Comparison of ENCODE assay signal across 2 cellular contexts in the genomic region with DNA sequence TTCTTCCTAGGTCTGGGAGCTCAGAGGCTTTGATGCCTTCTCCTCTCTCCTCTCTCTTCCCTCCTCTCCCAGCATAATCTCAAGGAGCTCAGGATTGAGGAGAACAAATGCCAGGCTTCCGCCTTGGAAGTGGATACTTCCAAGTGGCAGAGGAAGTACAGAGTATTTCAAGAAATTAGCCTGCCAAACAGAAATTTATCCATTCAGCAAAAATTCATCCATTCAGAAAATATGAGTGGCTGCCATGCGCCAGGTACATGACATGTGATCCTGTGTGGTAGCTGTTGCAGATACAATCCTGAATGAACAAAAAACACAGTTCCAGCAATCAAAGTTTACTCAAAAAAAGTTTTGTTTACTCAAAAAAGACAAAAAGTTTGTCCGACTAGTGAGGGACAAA.
TF ChIP-seq lines count a peak whose summit lies in the region.

No MANE protein-coding gene starts in this region.

TF ChIP-seq in GM23338, 12 proteins besides CTCF, POLR2A, EP300 and RAD21 (continues in another document):
- TF ChIP-seq ZNF114 (CRISPR knock-in tag; IDR thresholded peaks at IDR 0.05): no peak
- TF ChIP-seq, protein P1, sequence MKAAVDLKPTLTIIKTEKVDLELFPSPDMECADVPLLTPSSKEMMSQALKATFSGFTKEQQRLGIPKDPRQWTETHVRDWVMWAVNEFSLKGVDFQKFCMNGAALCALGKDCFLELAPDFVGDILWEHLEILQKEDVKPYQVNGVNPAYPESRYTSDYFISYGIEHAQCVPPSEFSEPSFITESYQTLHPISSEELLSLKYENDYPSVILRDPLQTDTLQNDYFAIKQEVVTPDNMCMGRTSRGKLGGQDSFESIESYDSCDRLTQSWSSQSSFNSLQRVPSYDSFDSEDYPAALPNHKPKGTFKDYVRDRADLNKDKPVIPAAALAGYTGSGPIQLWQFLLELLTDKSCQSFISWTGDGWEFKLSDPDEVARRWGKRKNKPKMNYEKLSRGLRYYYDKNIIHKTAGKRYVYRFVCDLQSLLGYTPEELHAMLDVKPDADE (IDR thresholded peaks at IDR 0.05): no peak
- no peak for TF ChIP-seq ZNF331 (CRISPR knock-in tag; IDR thresholded peaks at IDR 0.05; ENCODE audit: low read depth)
- TF ChIP-seq EZH2 (IDR thresholded peaks at IDR 0.05; ENCODE audit: low read depth, unreplicated experiment): no peak
- no peak for TF ChIP-seq CREB1 (CRISPR knock-in tag; IDR thresholded peaks at IDR 0.05; ENCODE audit: low read depth)
- TF ChIP-seq POLR2AphosphoS5 (IDR thresholded peaks at IDR 0.05; ENCODE audit: low read depth): no peak
- TF ChIP-seq JUNB (IDR thresholded peaks at IDR 0.05; ENCODE audit: unreplicated experiment): no peak
- TF ChIP-seq NANOG (IDR thresholded peaks at IDR 0.05; ENCODE audit: borderline replicate concordance): no peak
- TF ChIP-seq EZH2phosphoT487 (IDR thresholded peaks at IDR 0.05; ENCODE audit: unreplicated experiment): no peak
- no peak for TF ChIP-seq STAT1 (IDR thresholded peaks at IDR 0.05; ENCODE audit: unreplicated experiment)
- no peak for TF ChIP-seq REST (IDR thresholded peaks at IDR 0.05; ENCODE audit: unreplicated experiment)

TF ChIP-seq in K562, 482 proteins besides CTCF, POLR2A, EP300 and RAD21:
- TF ChIP-seq MTA3 (IDR thresholded peaks at IDR 0.05; ENCODE audit: borderline replicate concordance) (no peak), ZNF316 (IDR thresholded peaks at IDR 0.05) (peak; percentile 68), ZBTB7A (IDR thresholded peaks at IDR 0.05; ENCODE audit: borderline replicate concordance, control insufficient read depth, low read depth, low read length) (no peak), TAF15 (IDR thresholded peaks at IDR 0.05; ENCODE audit: low read depth, low read length) (no peak), CBX8 (IDR thresholded peaks at IDR 0.05; ENCODE audit: borderline replicate concordance, extremely low read depth, low read depth, low read length, poor library complexity, severe bottlenecking) (no peak), EWSR1 (IDR thresholded peaks at IDR 0.05; ENCODE audit: borderline replicate concordance, low read depth, partially characterized antibody) (no peak), ZNF212 (CRISPR knock-in tag; IDR thresholded peaks at IDR 0.05) (no peak), MAFF (IDR thresholded peaks at IDR 0.05; ENCODE audit: low read length) (0 out of 2 replicates have a peak, but pooled peaks have one; percentile 10), ZNF445 (CRISPR knock-in tag; IDR thresholded peaks at IDR 0.05; ENCODE audit: low read depth) (no peak), ZNF717 (CRISPR knock-in tag; IDR thresholded peaks at IDR 0.05) (no peak), COPS2 (conservative IDR thresholded peaks at IDR 0.05) (no peak), ZBED1 (IDR thresholded peaks at IDR 0.05) (no peak), ZNF444 (CRISPR knock-in tag; IDR thresholded peaks at IDR 0.05) (no peak), RBBP5 (IDR thresholded peaks at IDR 0.05; ENCODE audit: borderline replicate concordance, insufficient read depth, low read length, poor library complexity, severe bottlenecking) (no peak), NUFIP1 (IDR thresholded peaks at IDR 0.05; ENCODE audit: partially characterized antibody) (no peak), CREB3L1 (IDR thresholded peaks at IDR 0.05; ENCODE audit: borderline replicate concordance, low read depth) (no peak), NFE2 (IDR thresholded peaks at IDR 0.05; ENCODE audit: low read depth) (no peak), SRF (CRISPR knock-in tag; IDR thresholded peaks at IDR 0.05) (no peak), RB1 (IDR thresholded peaks at IDR 0.05; ENCODE audit: low read depth) (no peak), HNRNPL (IDR thresholded peaks at IDR 0.05; ENCODE audit: low read depth, low read length) (no peak), ZNF512 (tag; IDR thresholded peaks at IDR 0.05) (no peak), CBX1 (IDR thresholded peaks at IDR 0.05; ENCODE audit: low read depth) (no peak), ZNF133 (CRISPR knock-in tag; IDR thresholded peaks at IDR 0.05) (no peak), C11orf30 (IDR thresholded peaks at IDR 0.05; ENCODE audit: low read depth) (peak; percentile 54; the same call in 1 of the 2 replicates)
- TF ChIP-seq, protein P2, sequence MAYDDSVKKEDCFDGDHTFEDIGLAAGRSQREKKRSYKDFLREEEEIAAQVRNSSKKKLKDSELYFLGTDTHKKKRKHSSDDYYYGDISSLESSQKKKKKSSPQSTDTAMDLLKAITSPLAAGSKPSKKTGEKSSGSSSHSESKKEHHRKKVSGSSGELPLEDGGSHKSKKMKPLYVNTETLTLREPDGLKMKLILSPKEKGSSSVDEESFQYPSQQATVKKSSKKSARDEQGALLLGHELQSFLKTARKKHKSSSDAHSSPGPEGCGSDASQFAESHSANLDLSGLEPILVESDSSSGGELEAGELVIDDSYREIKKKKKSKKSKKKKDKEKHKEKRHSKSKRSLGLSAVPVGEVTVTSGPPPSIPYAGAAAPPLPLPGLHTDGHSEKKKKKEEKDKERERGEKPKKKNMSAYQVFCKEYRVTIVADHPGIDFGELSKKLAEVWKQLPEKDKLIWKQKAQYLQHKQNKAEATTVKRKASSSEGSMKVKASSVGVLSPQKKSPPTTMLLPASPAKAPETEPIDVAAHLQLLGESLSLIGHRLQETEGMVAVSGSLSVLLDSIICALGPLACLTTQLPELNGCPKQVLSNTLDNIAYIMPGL (CRISPR knock-in tag; IDR thresholded peaks at IDR 0.05): no peak
- TF ChIP-seq, protein P3, sequence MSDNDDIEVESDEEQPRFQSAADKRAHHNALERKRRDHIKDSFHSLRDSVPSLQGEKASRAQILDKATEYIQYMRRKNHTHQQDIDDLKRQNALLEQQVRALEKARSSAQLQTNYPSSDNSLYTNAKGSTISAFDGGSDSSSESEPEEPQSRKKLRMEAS (CRISPR knock-in tag; IDR thresholded peaks at IDR 0.05): no peak
